Comparison of ENCODE assay signal across 13 cellular contexts in the genomic region with DNA sequence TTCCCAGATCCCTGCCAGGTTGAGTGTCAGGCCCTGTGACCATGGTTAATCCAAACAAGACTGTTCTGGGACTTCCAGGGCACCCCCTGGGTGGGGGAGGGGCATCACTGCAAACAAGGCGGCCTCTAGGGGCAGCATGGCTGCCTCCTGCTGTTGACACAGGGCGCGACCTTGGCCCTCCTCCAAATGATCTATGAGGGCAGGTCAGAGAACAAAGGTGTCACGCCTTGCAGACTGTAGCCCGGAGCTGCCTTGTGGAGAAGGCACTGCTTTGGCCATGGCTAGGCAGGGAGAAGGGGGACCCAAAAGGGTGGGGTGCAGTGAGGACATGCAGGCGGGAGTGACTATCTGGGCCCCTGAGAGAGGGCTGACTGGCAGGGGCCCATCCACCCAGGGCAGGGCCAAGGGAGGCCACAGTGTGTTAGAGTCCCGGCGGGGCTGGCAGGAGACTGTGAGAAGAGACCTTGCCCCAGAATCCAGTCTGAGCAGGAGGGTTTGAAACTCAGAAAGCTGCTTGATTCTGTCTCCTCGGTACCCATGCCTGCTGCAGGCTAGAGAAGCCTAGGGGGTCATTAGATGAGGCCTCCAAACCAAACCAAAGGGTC. TPM values are rescaled to one million over a fixed set of nuclear protein-coding genes. Genes with fewer than 3 reads are reported as not detected.
DNase-seq lines count a peak whose midpoint lies in the region; ATAC-seq lines count a peak whose summit lies in the region.
"Had no signal": no experiment of that assay in that cellular context is flagged by ENCODE, and none has a peak within 500 bp of the region (broad histone marks: within the 10 kb centered on the region; RNA-seq: fewer than 3 reads in every experiment).

No MANE protein-coding gene starts in this region.

- no peak overlapping the region for H3K4me3 Mint-ChIP-seq in activated naive CD8-positive, alpha-beta T cell treated with anti-CD3 and anti-CD28 coated beads for 36 hours
- H3K4me3 Mint-ChIP-seq: activated CD4-positive, alpha-beta T cell treated with anti-CD3 and anti-CD28 coated beads, Interleukin-2, amount 10 ng/mL, durations not matched to agents 7 days and 5 days had no signal

- H3K27me3 Mint-ChIP-seq in activated naive CD8-positive, alpha-beta T cell treated with anti-CD3 and anti-CD28 coated beads for 36 hours, result no peaks in the 10 kb centered on the region
- H3K27me3 Mint-ChIP-seq: activated CD4-positive, alpha-beta T cell treated with anti-CD3 and anti-CD28 coated beads, Interleukin-2, amount 10 ng/mL, durations not matched to agents 7 days and 5 days had no signal

- peak; percentile 8 for DNase-seq in NCI-H1105 (lab: John Stamatoyannopoulos, UW)
- no peak for DNase-seq in NCI-H1105 treated with DMSO at 0.1 percent for 48 hours (lab: John Stamatoyannopoulos, UW)
- DNase-seq in HUDEP-2 (lab: John Stamatoyannopoulos, UW; ENCODE audit: unreplicated experiment in 76 of 76), result peak in 52 of 76 experiments; percentile 4 to 60 (median 32)
- peak; percentile 9 for DNase-seq in activated naive CD8-positive, alpha-beta T cell treated with anti-CD3 and anti-CD28 coated beads for 36 hours
- DNase-seq in myocyte (ENCODE audit: low read depth), result peak; percentile 13
- DNase-seq: activated CD4-positive, alpha-beta T cell treated with anti-CD3 and anti-CD28 coated beads, Interleukin-2, amount 10 ng/mL, durations not matched to agents 7 days and 5 days; midbrain had no signal

- no peaks in the 10 kb centered on the region for H3K4me1 Mint-ChIP-seq in activated naive CD8-positive, alpha-beta T cell treated with anti-CD3 and anti-CD28 coated beads for 36 hours
- H3K4me1 Mint-ChIP-seq: activated CD4-positive, alpha-beta T cell treated with anti-CD3 and anti-CD28 coated beads, Interleukin-2, amount 10 ng/mL, durations not matched to agents 7 days and 5 days had no signal

- ATAC-seq in HG03457 (IDR thresholded peaks at IDR 0.05; ENCODE audit: unreplicated experiment), result no peak
- no peak for ATAC-seq in GM19463 (IDR thresholded peaks at IDR 0.05; ENCODE audit: unreplicated experiment)
- no peak for ATAC-seq in GM18502 (IDR thresholded peaks at IDR 0.05; ENCODE audit: poor library complexity, unreplicated experiment)

- no peaks in the 10 kb centered on the region for H3K36me3 Mint-ChIP-seq in activated naive CD8-positive, alpha-beta T cell treated with anti-CD3 and anti-CD28 coated beads for 36 hours

- H3K9me3 Mint-ChIP-seq in activated naive CD8-positive, alpha-beta T cell treated with anti-CD3 and anti-CD28 coated beads for 36 hours, result no peaks in the 10 kb centered on the region
- H3K9me3 Mint-ChIP-seq: activated CD4-positive, alpha-beta T cell treated with anti-CD3 and anti-CD28 coated beads, Interleukin-2, amount 10 ng/mL, durations not matched to agents 7 days and 5 days had no signal

- no peak overlapping the region for H3K27ac Mint-ChIP-seq in activated naive CD8-positive, alpha-beta T cell treated with anti-CD3 and anti-CD28 coated beads for 36 hours
- H3K27ac Mint-ChIP-seq: activated CD4-positive, alpha-beta T cell treated with anti-CD3 and anti-CD28 coated beads, Interleukin-2, amount 10 ng/mL, durations not matched to agents 7 days and 5 days had no signal

RNA-seq across cellular contexts. Expression of a gene that starts 35.6 kb away (rescaled TPM):
- not detected for total RNA-seq in activated naive CD8-positive, alpha-beta T cell treated with anti-CD3 and anti-CD28 coated beads for 36 hours
- total RNA-seq in myocyte, result 0.27 and 0.57 TPM in 2 replicates
- 0.54 TPM for polyA plus RNA-seq in myocyte (2012)
- total RNA-seq: activated CD4-positive, alpha-beta T cell treated with anti-CD3 and anti-CD28 coated beads, Interleukin-2, amount 10 ng/mL, durations not matched to agents 7 days and 5 days; aorta; fibroblast of villous mesenchyme had no signal
- polyA plus RNA-seq: aorta had no signal

RNA-seq across cellular contexts. Expression of a gene that starts 50.8 kb away (rescaled TPM):
- not detected for total RNA-seq in activated naive CD8-positive, alpha-beta T cell treated with anti-CD3 and anti-CD28 coated beads for 36 hours
- total RNA-seq in myocyte, result 398 and 510 TPM in 2 replicates
- polyA plus RNA-seq in myocyte (2012), result 97.5 TPM
- total RNA-seq: activated CD4-positive, alpha-beta T cell treated with anti-CD3 and anti-CD28 coated beads, Interleukin-2, amount 10 ng/mL, durations not matched to agents 7 days and 5 days; aorta; thyroid gland had no signal
- polyA plus RNA-seq: aorta had no signal

Comparison
In these comparisons a context has a peak if more than half of its experiments do, and no peak if none do; other contexts are left out.
1. RNA of a gene that starts 50.8 kb away (total RNA-seq): 398 to 510 TPM in myocyte; not detected in activated naive CD8-positive, alpha-beta T cell treated with anti-CD3 and anti-CD28 coated beads for 36 hours; every median in the first group is over 100 times any median in the second.